16 cellular contexts compared by ENCODE assay signal in the genomic region with DNA sequence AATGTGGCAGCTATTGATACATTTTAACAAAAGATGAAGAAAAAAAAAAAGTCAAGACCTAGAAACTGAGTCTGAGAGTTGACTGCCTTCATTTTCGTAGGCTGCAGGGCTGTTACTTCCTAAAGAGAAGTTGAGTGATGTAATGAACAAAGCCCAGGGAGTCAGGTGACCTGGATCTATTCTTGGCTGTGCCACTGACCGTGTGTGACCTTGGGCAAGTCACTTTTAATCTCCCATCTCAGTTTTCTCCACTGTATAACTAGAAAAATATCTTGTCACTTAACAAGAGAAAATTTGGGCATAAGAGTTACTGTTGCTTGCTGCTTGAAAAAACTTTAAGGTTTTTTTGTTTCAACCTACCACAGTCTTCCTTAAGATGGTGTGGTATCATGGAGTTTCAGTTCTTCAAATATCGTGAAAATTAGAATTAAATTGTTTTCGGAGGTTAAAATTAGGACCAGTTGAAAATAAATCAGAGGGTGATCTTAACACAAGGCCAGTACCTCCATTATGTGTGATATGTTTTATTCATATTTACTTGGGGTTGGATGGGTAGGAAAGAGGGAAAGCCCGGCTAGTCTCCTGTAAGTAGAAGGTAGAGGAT. TPM values are rescaled to one million over a fixed set of nuclear protein-coding genes. Genes with fewer than 3 reads are reported as not detected.
A peak's percentile ranks its signal among the peaks of the same experiment; 100 is the strongest.
DNase-seq lines count a peak whose midpoint lies in the region; ATAC-seq, FAIRE-seq and TF ChIP-seq lines count a peak whose summit lies in the region.
"Had no signal": no experiment of that assay in that cellular context is flagged by ENCODE, and none has a peak within 500 bp of the region (broad histone marks: within the 10 kb centered on the region; RNA-seq: fewer than 3 reads in every experiment).

No MANE protein-coding gene starts in this region.

- no TSS peak for BruUV-seq in K562 (replicated peaks; lab: Mats Ljungman, UMichigan)

- H3K9me3 Mint-ChIP-seq in immature natural killer cell, result no peaks in the 10 kb centered on the region
- H3K9me3 Mint-ChIP-seq: activated CD4-positive, alpha-beta memory T cell treated with anti-CD3 and anti-CD28 coated beads, Interleukin-2, amount 10 ng/mL, durations not matched to agents 7 days and 5 days had no signal

- peaks cover 0 to 14% (median 5%) of the 10 kb centered on the region in 3 donors for H3K27me3 Mint-ChIP-seq in immature natural killer cell (ENCODE audit: low read depth in 3 of 3)

- no peak overlapping the region for H3K4me3 Mint-ChIP-seq in immature natural killer cell
- H3K4me3 Mint-ChIP-seq: activated CD4-positive, alpha-beta memory T cell treated with anti-CD3 and anti-CD28 coated beads, Interleukin-2, amount 10 ng/mL, durations not matched to agents 7 days and 5 days; T-helper 17 cell had no signal

- in situ Hi-C loops in K562 (cut with MboI), result no loop called here

- TF ChIP-seq EP300 in K562 (IDR thresholded peaks at IDR 0.05; ENCODE audit: low read length), result no peak

- no peaks in the 10 kb centered on the region for H3K9me1 ChIP-seq in K562 (ENCODE audit: control insufficient read depth, insufficient read depth, low read length)

- no peak for FAIRE-seq in K562 (lab: Jason Lieb, UNC)
- FAIRE-seq: GM12892, pancreas had no signal

- H3K4me2 ChIP-seq in DOHH2 (ENCODE audit: low read length), result peak overlapping the region; percentile 42
- H3K4me2 ChIP-seq in K562 (ENCODE audit: insufficient read depth, low read length), result no peak overlapping the region

- peak; percentile 5 for DNase-seq in LHCN-M2 (ENCODE audit: low read depth)
- DNase-seq in K562 (ENCODE audit: extremely low read depth in 1 of 4, low spot score in 3 of 4), result no peak
- no peak for DNase-seq in mucosa of gallbladder (ENCODE audit: low spot score)
- DNase-seq in GM20000 (ENCODE audit: low spot score), result no peak
- no peak for DNase-seq in immature natural killer cell
- DNase-seq: activated CD4-positive, alpha-beta memory T cell treated with anti-CD3 and anti-CD28 coated beads, Interleukin-2, amount 10 ng/mL, durations not matched to agents 7 days and 5 days; DND-41; midbrain; PC-3; T-helper 17 cell had no signal

- 3% methylated on average over 5 of the region's 5 CpGs for WGBS in K562 (ENCODE audit: insufficient coverage, low coverage, missing lambda C conversion rate)

- no peaks in the 10 kb centered on the region for H3F3A ChIP-seq in DOHH2 (ENCODE audit: control insufficient read depth, insufficient read depth)

- ATAC-seq in GM21526 (IDR thresholded peaks at IDR 0.05; ENCODE audit: low FRiP score, unreplicated experiment), result peak; percentile 58
- no peak for ATAC-seq in K562
- ATAC-seq in HG03196 (IDR thresholded peaks at IDR 0.05; ENCODE audit: unreplicated experiment), result no peak
- ATAC-seq: PC-3, T-helper 17 cell had no signal

- H4K20me1 ChIP-seq in DOHH2 (ENCODE audit: control insufficient read depth, insufficient read depth, low read depth, low read length), result no peaks in the 10 kb centered on the region
- H4K20me1 ChIP-seq in K562 (replicated peaks; ENCODE audit: control insufficient read depth, insufficient read depth, low read length), result no peaks in the 10 kb centered on the region

- TF ChIP-seq CTCF in DOHH2 (IDR thresholded peaks at IDR 0.05; ENCODE audit: low read depth, low read length, poor library complexity, severe bottlenecking) (no peak), K562 (IDR thresholded peaks at IDR 0.05 in 2 of 3, conservative IDR thresholded peaks at IDR 0.05 in 1 of 3; ENCODE audit: insufficient read depth in 2 of 3, low read depth in 1 of 3, low read length in 3 of 3) (no peak), GM20000 (IDR thresholded peaks at IDR 0.05; ENCODE audit: extremely low read depth, missing control alignments) (no peak)

- no peak for TF ChIP-seq RAD21 in K562 (CRISPR knock-in tag; conservative IDR thresholded peaks at IDR 0.05 in 1 of 2, IDR thresholded peaks at IDR 0.05 in 1 of 2)

- H3K79me2 ChIP-seq in DOHH2 (ENCODE audit: control insufficient read depth, low read length), result no peaks in the 10 kb centered on the region
- no peaks in the 10 kb centered on the region for H3K79me2 ChIP-seq in K562 (ENCODE audit: control insufficient read depth, insufficient read depth, low read length)

- H3K27ac ChIP-seq in DOHH2 (ENCODE audit: low read depth, low read length) (no peak overlapping the region; the same call in 1 of the 2 replicates), K562 (ENCODE audit: extremely low read depth, low read depth, low read length) (no peak overlapping the region)
- H3K27ac ChIP-seq: pancreas, vagina had no signal

- H3K36me3 ChIP-seq in DOHH2 (ENCODE audit: control insufficient read depth, low read length) (no peaks in the 10 kb centered on the region), K562 (ENCODE audit: control insufficient read depth, insufficient read depth, low read length) (no peaks in the 10 kb centered on the region)
- H3K36me3 ChIP-seq: pancreas, vagina had no signal

- H3K4me3 ChIP-seq in DOHH2 (ENCODE audit: low read length) (peak overlapping the region; percentile 34; the same call in 1 of the 2 replicates), K562 (no peak overlapping the region)
- H3K4me3 ChIP-seq: pancreas, vagina had no signal

- CTCF ChIA-PET in K562 (lab: Yijun Ruan, JAX; ENCODE audit: low intra/inter-chr PET ratio), result no interaction called here

- no peaks in the 10 kb centered on the region for H3K27me3 ChIP-seq in DOHH2 (ENCODE audit: control insufficient read depth, low read length)
- 0 out of 5 replicates have a peak, but pooled peaks cover 0 to 3% of the 10 kb centered on the region in 2 experiments for H3K27me3 ChIP-seq in K562 (ENCODE audit: control insufficient read depth in 2 of 2, insufficient read depth in 2 of 2, low read length in 2 of 2)
- H3K27me3 ChIP-seq: pancreas, vagina had no signal

- no peaks in the 10 kb centered on the region for H3K36me3 Mint-ChIP-seq in immature natural killer cell

- TF ChIP-seq POLR2A in K562 (conservative IDR thresholded peaks at IDR 0.05), result no peak

- no peak overlapping the region for H3K27ac Mint-ChIP-seq in immature natural killer cell
- H3K27ac Mint-ChIP-seq: activated CD4-positive, alpha-beta memory T cell treated with anti-CD3 and anti-CD28 coated beads, Interleukin-2, amount 10 ng/mL, durations not matched to agents 7 days and 5 days; T-helper 17 cell had no signal

- POLR2A ChIA-PET in K562 (lab: Yijun Ruan, JAX), result no interaction called here

- peaks cover 14% of the 10 kb centered on the region for H3K4me1 ChIP-seq in DOHH2 (ENCODE audit: control insufficient read depth, low read length)
- no peaks in the 10 kb centered on the region for H3K4me1 ChIP-seq in K562 (replicated peaks in 1 of 2; ENCODE audit: control insufficient read depth in 2 of 2, insufficient read depth in 2 of 2, low read length in 2 of 2)
- H3K4me1 ChIP-seq: vagina had no signal

- no peak overlapping the region for H3K9ac ChIP-seq in K562 (ENCODE audit: insufficient read depth in 1 of 2, low read depth in 2 of 2, low read length in 2 of 2)

- H2AFZ ChIP-seq in K562 (ENCODE audit: low read depth, low read length), result no peak overlapping the region

- H3K9me2 ChIP-seq in DOHH2 (replicated peaks; ENCODE audit: control insufficient read depth, low read length), result no peaks in the 10 kb centered on the region

- no peaks in the 10 kb centered on the region for H3K9me3 ChIP-seq in DOHH2 (ENCODE audit: control insufficient read depth, insufficient read depth, low read length)
- no peaks in the 10 kb centered on the region for H3K9me3 ChIP-seq in K562 (replicated peaks; ENCODE audit: control insufficient read depth, insufficient read depth, low read depth, low read length)
- H3K9me3 ChIP-seq: pancreas, vagina had no signal

- intact Hi-C loops in K562 (cut with micrococcal nuclease), result no loop called here

- peaks cover 1 to 2% of the 10 kb centered on the region in 2 donors for H3K4me1 Mint-ChIP-seq in immature natural killer cell

TF ChIP-seq in K562, 482 proteins besides CTCF, POLR2A, EP300 and RAD21:
- TF ChIP-seq MEF2D (tag; conservative IDR thresholded peaks at IDR 0.05; ENCODE audit: low read depth), result peak; percentile 86
- TF ChIP-seq, protein P1, sequence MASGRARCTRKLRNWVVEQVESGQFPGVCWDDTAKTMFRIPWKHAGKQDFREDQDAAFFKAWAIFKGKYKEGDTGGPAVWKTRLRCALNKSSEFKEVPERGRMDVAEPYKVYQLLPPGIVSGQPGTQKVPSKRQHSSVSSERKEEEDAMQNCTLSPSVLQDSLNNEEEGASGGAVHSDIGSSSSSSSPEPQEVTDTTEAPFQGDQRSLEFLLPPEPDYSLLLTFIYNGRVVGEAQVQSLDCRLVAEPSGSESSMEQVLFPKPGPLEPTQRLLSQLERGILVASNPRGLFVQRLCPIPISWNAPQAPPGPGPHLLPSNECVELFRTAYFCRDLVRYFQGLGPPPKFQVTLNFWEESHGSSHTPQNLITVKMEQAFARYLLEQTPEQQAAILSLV (tag; IDR thresholded peaks at IDR 0.05), result no peak

RNA-seq across cellular contexts. Expression of a gene that starts 5.8 kb away (rescaled TPM):
- total RNA-seq in LHCN-M2 (2014; rRNA removed) (17.9 and 21.9 TPM in 2 replicates), K562 (2014; rRNA removed) (not detected in 2 replicates), K562 (2014; rRNA removed; fragmentation: Illumina TruSeq; extraction: Trizol) (not detected in 2 replicates), K562 (2015; rRNA removed; fragmentation: Illumina TruSeq; extraction: Trizol) (0.04 TPM in 1 of 2 replicates, not detected in the other), K562 (2021) (0.07 TPM in 2 replicates), mucosa of gallbladder (18.2 TPM)
- 3.8 TPM for polyA plus RNA-seq in LHCN-M2 (2012)
- 0.40 TPM in 1 of 2 replicates, not detected in the other for total RNA-seq in K562 (2011; cell fraction: chromatin; rRNA removed; ENCODE audit: low replicate concordance)
- not detected in 2 replicates for total RNA-seq in K562 (2011; cell fraction: nucleolus; rRNA removed)
- total RNA-seq in K562 (2011; cell fraction: nucleoplasm; rRNA removed), result 0.37 TPM in 1 of 2 replicates, not detected in the other
- polyA plus RNA-seq in K562 (2011; rRNA removed) (not detected in 2 replicates), K562 (2014; fragmentation: Illumina TruSeq; extraction: Trizol) (not detected in 2 replicates), K562 (2014; fragmentation: Nextera tagmentation; extraction: Ambion mirVana) (not detected), K562 (2014; rRNA removed) (0.03 TPM in 1 of 2 replicates, not detected in the other), immature natural killer cell (not detected)
- not detected in 2 replicates for polyA plus RNA-seq in K562 (2011; cell fraction: cytosol; rRNA removed)
- polyA plus RNA-seq in K562 (2011; cell fraction: nucleus; rRNA removed), result 0.01 TPM in 1 of 2 replicates, not detected in the other
- 0.01 and 0.55 TPM in 2 replicates for polyA plus RNA-seq in K562 (2012)
- 0.04 TPM in 1 of 2 replicates, not detected in the other for polyA minus RNA-seq in K562 (2011; rRNA and poly(A)+ RNA removed)
- 0.19 TPM in 1 of 2 replicates, not detected in the other for polyA minus RNA-seq in K562 (2011; cell fraction: cytosol; rRNA and poly(A)+ RNA removed)
- polyA minus RNA-seq in K562 (2011; cell fraction: nucleus; rRNA and poly(A)+ RNA removed), result not detected in 2 replicates

Comparison
In these comparisons a context has a peak if more than half of its experiments do, and no peak if none do; other contexts are left out.
1. RNA of a gene that starts 5.8 kb away (total RNA-seq): 17.9 to 21.9 TPM in LHCN-M2 and 18.2 TPM in mucosa of gallbladder (single experiment); 0.04 to 0.40 TPM in K562; every median in the first group is over 10 times any median in the second.